ENCODE assay signal across 21 cellular contexts in the genomic region with DNA sequence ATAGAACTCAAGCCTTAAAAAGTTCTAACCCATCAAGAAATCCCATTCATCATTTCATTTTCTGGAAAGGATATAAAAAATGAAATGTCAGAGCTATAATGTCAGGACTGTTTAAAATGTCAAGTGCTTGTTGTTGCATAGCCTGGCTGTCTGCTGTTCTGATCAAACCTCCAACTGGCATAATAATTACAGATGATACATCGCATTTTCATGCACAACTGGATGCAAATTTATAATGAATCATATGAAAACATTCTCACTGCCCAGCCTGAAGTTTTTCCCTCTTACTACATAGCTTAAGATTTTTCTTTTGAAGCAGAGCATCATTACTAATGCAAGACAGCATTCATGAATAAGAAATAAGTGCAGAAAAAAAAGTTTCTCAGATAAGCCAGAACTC. TPM values are rescaled to one million over a fixed set of nuclear protein-coding genes. Genes with fewer than 3 reads are reported as not detected.
DNase-seq lines count a peak whose midpoint lies in the region; ATAC-seq and TF ChIP-seq lines count a peak whose summit lies in the region.
"Had no signal": no experiment of that assay in that cellular context is flagged by ENCODE, and none has a peak within 500 bp of the region (broad histone marks: within the 10 kb centered on the region; RNA-seq: fewer than 3 reads in every experiment).

No MANE protein-coding gene starts in this region.

- TF ChIP-seq CTCF in astrocyte of the spinal cord (IDR thresholded peaks at IDR 0.05; ENCODE audit: low read depth, low read length) (no peak), omental fat pad (IDR thresholded peaks at IDR 0.05) (no peak), WTC11 (IDR thresholded peaks at IDR 0.05) (no peak)

- H3K9me3 Mint-ChIP-seq in WTC11, result peaks cover 4% of the 10 kb centered on the region; the same call in 1 of the 2 replicates
- H3K9me3 Mint-ChIP-seq: CD4-positive, alpha-beta T cell had no signal

- CTCF ChIA-PET in WTC11 (lab: Charles Lee), result no interaction called here

- H3K27me3 Mint-ChIP-seq in WTC11 (ENCODE audit: low read depth), result no peaks in the 10 kb centered on the region
- H3K27me3 Mint-ChIP-seq: CD4-positive, alpha-beta T cell had no signal

- POLR2A ChIA-PET in WTC11 (lab: Charles Lee), result no interaction called here

- DNase-seq in AG08396 (ENCODE audit: low spot score) (peak; percentile 5), M059J (ENCODE audit: low read depth) (peak; percentile 32), astrocyte of the spinal cord (ENCODE audit: low read depth, low spot score) (peak; percentile 2), omental fat pad (ENCODE audit: low spot score) (no peak), NOMO-1 treated with dmso at 0.1 percent for 144 hours (lab: John Stamatoyannopoulos, UW; ENCODE audit: unreplicated experiment) (no peak), SKM-1 (lab: John Stamatoyannopoulos, UW; ENCODE audit: unreplicated experiment) (no peak), WTC11 (ENCODE audit: low spot score) (no peak)
- DNase-seq in activated T-cell treated with anti-CD3 and anti-CD28 coated beads, Interleukin-2, amount 50 U/mL, for 1 hour, result no peak
- DNase-seq: CD4-positive, alpha-beta T cell; DMS153; HCEC 1CT; KBM-7; MV-4-11; NCI-H1417; NCI-H187; NCI-H2107; NCI-H510A treated with DMSO at 0.1 percent for 48 hours had no signal

- ATAC-seq in omental fat pad (ENCODE audit: low FRiP score) (peak; percentile 76), WTC11 (no peak)
- ATAC-seq: GM23338, Panc1 had no signal

- peaks cover 4% of the 10 kb centered on the region for H3K4me1 Mint-ChIP-seq in WTC11

- in situ Hi-C loops in astrocyte of the spinal cord (cut with HindIII; ENCODE audit: low sequenced_read_pairs), result no loop called here

- H3K4me3 ChIP-seq in astrocyte of the spinal cord (ENCODE audit: low read depth, low read length), result no peak overlapping the region
- H3K4me3 ChIP-seq: GM23338, SJSA1 had no signal

- no peak overlapping the region for H3K27ac Mint-ChIP-seq in WTC11
- H3K27ac Mint-ChIP-seq: CD4-positive, alpha-beta T cell; GM23338 had no signal

- H3K36me3 Mint-ChIP-seq in WTC11, result no peaks in the 10 kb centered on the region

- no peak overlapping the region for H3K4me3 Mint-ChIP-seq in WTC11
- H3K4me3 Mint-ChIP-seq: CD4-positive, alpha-beta T cell; GM23338 had no signal

TF ChIP-seq in WTC11, 78 proteins besides CTCF, POLR2A, EP300 and RAD21:
- TF ChIP-seq CREM (CRISPR knock-in tag; IDR thresholded peaks at IDR 0.05), result no peak
- TF ChIP-seq, protein P1, sequence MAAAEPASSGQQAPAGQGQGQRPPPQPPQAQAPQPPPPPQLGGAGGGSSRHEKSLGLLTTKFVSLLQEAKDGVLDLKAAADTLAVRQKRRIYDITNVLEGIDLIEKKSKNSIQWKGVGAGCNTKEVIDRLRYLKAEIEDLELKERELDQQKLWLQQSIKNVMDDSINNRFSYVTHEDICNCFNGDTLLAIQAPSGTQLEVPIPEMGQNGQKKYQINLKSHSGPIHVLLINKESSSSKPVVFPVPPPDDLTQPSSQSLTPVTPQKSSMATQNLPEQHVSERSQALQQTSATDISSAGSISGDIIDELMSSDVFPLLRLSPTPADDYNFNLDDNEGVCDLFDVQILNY (CRISPR knock-in tag; IDR thresholded peaks at IDR 0.05), result no peak
- TF ChIP-seq, protein P2, sequence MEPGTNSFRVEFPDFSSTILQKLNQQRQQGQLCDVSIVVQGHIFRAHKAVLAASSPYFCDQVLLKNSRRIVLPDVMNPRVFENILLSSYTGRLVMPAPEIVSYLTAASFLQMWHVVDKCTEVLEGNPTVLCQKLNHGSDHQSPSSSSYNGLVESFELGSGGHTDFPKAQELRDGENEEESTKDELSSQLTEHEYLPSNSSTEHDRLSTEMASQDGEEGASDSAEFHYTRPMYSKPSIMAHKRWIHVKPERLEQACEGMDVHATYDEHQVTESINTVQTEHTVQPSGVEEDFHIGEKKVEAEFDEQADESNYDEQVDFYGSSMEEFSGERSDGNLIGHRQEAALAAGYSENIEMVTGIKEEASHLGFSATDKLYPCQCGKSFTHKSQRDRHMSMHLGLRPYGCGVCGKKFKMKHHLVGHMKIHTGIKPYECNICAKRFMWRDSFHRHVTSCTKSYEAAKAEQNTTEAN (CRISPR knock-in tag; IDR thresholded peaks at IDR 0.05), result no peak
- no peak for TF ChIP-seq ZNF138 (CRISPR knock-in tag; conservative IDR thresholded peaks at IDR 0.05)
- no peak for TF ChIP-seq ELF4 (CRISPR knock-in tag; IDR thresholded peaks at IDR 0.05; ENCODE audit: low read depth)
- no peak for TF ChIP-seq TP53 (CRISPR knock-in tag; IDR thresholded peaks at IDR 0.05)
- TF ChIP-seq ZNF263 (CRISPR knock-in tag; IDR thresholded peaks at IDR 0.05; ENCODE audit: low read depth), result no peak
- TF ChIP-seq, protein P3, sequence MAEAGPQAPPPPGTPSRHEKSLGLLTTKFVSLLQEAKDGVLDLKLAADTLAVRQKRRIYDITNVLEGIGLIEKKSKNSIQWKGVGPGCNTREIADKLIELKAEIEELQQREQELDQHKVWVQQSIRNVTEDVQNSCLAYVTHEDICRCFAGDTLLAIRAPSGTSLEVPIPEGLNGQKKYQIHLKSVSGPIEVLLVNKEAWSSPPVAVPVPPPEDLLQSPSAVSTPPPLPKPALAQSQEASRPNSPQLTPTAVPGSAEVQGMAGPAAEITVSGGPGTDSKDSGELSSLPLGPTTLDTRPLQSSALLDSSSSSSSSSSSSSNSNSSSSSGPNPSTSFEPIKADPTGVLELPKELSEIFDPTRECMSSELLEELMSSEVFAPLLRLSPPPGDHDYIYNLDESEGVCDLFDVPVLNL (CRISPR knock-in tag; IDR thresholded peaks at IDR 0.05; ENCODE audit: borderline replicate concordance, low read depth), result no peak
- TF ChIP-seq, protein P4, sequence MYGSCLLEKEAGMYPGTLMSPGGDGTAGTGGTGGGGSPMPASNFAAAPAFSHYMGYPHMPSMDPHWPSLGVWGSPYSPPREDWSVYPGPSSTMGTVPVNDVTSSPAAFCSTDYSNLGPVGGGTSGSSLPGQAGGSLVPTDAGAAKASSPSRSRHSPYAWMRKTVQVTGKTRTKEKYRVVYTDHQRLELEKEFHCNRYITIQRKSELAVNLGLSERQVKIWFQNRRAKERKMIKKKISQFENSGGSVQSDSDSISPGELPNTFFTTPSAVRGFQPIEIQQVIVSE (CRISPR knock-in tag; IDR thresholded peaks at IDR 0.05; ENCODE audit: borderline replicate concordance), result no peak
- TF ChIP-seq FOXJ3 (CRISPR knock-in tag; IDR thresholded peaks at IDR 0.05; ENCODE audit: borderline replicate concordance), result no peak
- no peak for TF ChIP-seq KAT7 (CRISPR knock-in tag; IDR thresholded peaks at IDR 0.05; ENCODE audit: borderline replicate concordance)
- TF ChIP-seq TEAD1 (CRISPR knock-in tag; IDR thresholded peaks at IDR 0.05), result no peak
- TF ChIP-seq NR1H2 (CRISPR knock-in tag; IDR thresholded peaks at IDR 0.05), result no peak
- TF ChIP-seq, protein P5, sequence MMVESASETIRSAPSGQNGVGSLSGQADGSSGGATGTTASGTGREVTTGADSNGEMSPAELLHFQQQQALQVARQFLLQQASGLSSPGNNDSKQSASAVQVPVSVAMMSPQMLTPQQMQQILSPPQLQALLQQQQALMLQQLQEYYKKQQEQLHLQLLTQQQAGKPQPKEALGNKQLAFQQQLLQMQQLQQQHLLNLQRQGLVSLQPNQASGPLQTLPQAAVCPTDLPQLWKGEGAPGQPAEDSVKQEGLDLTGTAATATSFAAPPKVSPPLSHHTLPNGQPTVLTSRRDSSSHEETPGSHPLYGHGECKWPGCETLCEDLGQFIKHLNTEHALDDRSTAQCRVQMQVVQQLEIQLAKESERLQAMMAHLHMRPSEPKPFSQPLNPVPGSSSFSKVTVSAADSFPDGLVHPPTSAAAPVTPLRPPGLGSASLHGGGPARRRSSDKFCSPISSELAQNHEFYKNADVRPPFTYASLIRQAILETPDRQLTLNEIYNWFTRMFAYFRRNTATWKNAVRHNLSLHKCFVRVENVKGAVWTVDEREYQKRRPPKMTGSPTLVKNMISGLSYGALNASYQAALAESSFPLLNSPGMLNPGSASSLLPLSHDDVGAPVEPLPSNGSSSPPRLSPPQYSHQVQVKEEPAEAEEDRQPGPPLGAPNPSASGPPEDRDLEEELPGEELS (CRISPR knock-in tag; IDR thresholded peaks at IDR 0.05), result no peak
- TF ChIP-seq, protein P6, sequence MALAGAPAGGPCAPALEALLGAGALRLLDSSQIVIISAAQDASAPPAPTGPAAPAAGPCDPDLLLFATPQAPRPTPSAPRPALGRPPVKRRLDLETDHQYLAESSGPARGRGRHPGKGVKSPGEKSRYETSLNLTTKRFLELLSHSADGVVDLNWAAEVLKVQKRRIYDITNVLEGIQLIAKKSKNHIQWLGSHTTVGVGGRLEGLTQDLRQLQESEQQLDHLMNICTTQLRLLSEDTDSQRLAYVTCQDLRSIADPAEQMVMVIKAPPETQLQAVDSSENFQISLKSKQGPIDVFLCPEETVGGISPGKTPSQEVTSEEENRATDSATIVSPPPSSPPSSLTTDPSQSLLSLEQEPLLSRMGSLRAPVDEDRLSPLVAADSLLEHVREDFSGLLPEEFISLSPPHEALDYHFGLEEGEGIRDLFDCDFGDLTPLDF (CRISPR knock-in tag; IDR thresholded peaks at IDR 0.05), result no peak
- no peak for TF ChIP-seq IRF2 (CRISPR knock-in tag; IDR thresholded peaks at IDR 0.05; ENCODE audit: borderline replicate concordance, low read depth)
- no peak for TF ChIP-seq TEAD4 (CRISPR knock-in tag; IDR thresholded peaks at IDR 0.05)

RNA-seq across cellular contexts. Expression of a gene that starts 46.5 kb away (rescaled TPM):
- total RNA-seq in M059J (2014; rRNA removed; shearing (Covaris generic)), result 0.39 TPM in 1 of 2 replicates, not detected in the other
- total RNA-seq in omental fat pad, result not detected
- total RNA-seq in WTC11 (2021), result not detected in 3 replicates
- total RNA-seq: A172; CD4-positive, alpha-beta T cell; GM23338; SJSA1 had no signal

Comparison
In these comparisons a context has a peak if more than half of its experiments do, and no peak if none do; other contexts are left out.
1. DNase-seq: peak in AG08396 (single experiment), M059J (single experiment) and astrocyte of the spinal cord (single experiment); none in omental fat pad (single experiment), activated T-cell treated with anti-CD3 and anti-CD28 coated beads, Interleukin-2, amount 50 U/mL, for 1 hour (single experiment), NOMO-1 treated with dmso at 0.1 percent for 144 hours (single experiment), SKM-1 (single experiment) and WTC11 (single experiment).